ENCODE assay signal across 12 cellular contexts in the genomic region with DNA sequence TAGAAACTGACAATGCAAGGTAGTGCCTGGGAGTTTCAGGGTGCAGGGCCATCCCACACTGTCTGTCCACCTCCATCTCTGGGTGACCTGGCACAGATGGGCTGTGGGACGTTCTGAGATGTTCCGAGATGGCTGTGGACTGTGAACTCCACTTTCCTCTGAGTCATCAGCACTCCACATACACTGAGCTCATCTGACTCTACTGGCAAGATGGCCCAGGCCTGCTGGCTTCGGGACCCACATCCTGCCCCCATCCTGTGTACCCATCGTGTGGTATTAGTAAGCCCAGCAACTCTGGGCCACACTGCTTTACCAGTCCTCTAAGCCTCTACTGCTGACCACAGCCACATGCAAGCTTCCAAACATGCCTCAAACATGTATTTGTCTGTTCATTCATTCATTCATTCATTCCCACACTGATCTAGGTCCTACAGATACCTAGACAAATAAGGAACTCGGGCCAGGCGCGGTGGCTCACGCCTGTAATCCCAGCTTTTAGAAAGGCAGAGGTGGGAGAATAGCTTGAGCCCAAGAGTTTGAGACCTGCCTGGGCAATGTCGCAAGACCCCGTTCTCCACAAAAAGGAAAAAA.
DNase-seq lines count a peak whose midpoint lies in the region; ATAC-seq, FAIRE-seq and TF ChIP-seq lines count a peak whose summit lies in the region.
"Had no signal": no experiment of that assay in that cellular context is flagged by ENCODE, and none has a peak within 500 bp of the region (broad histone marks: within the 10 kb centered on the region; RNA-seq: fewer than 3 reads in every experiment).

No MANE protein-coding gene starts in this region.

- intact Hi-C loops in activated CD4-positive, alpha-beta memory T cell treated with anti-CD3 and anti-CD28 coated beads for 36 hours (cut with micrococcal nuclease): no loop called here

- no peaks in the 10 kb centered on the region for H3K36me3 ChIP-seq in bronchial epithelial cell (ENCODE audit: control insufficient read depth, insufficient read depth, low read length)

- no peak overlapping the region for H3K4me3 ChIP-seq in Jurkat, Clone E6-1 (ENCODE audit: low read length)
- no peak overlapping the region for H3K4me3 ChIP-seq in bronchial epithelial cell (ENCODE audit: low read depth, low read length)

- peak; percentile 85 for DNase-seq in Jurkat, Clone E6-1 (ENCODE audit: low read depth, low spot score)
- DNase-seq in activated CD4-positive, alpha-beta memory T cell treated with anti-CD3 and anti-CD28 coated beads for 36 hours: peak; percentile 83
- DNase-seq in bronchial epithelial cell (ENCODE audit: low read depth) (peak; percentile 20), GF-D8 (lab: John Stamatoyannopoulos, UW) (no peak), OCI-M1 (lab: John Stamatoyannopoulos, UW) (no peak)
- peak in 2 of 3 donors; percentile 9 to 27 for DNase-seq in stimulated activated CD4-positive, alpha-beta T cell treated with anti-CD3 and anti-CD28 coated beads, TNF-alpha, amount 100 ng/mL, for 1 hour (ENCODE audit: low read depth in 3 of 3, low spot score in 1 of 3)
- DNase-seq: IMR-90, NCI-H510A treated with DMSO at 0.1 percent for 48 hours had no signal

- no peaks in the 10 kb centered on the region for H3K27me3 Mint-ChIP-seq in activated CD4-positive, alpha-beta memory T cell treated with anti-CD3 and anti-CD28 coated beads for 36 hours

- H3K36me3 Mint-ChIP-seq in activated CD4-positive, alpha-beta memory T cell treated with anti-CD3 and anti-CD28 coated beads for 36 hours: no peaks in the 10 kb centered on the region

- POLR2A ChIA-PET in activated CD4-positive, alpha-beta memory T cell treated with anti-CD3 and anti-CD28 coated beads for 36 hours (lab: Charles Lee): interaction anchor here (0.7 to 1.2 kb wide), 5 partner anchors 30 to 139 kb away, joined by 3 to 4 read pairs (median 3); no protein-coding TSS in a partner anchor

- peaks cover 55% of the 10 kb centered on the region for H3K4me1 Mint-ChIP-seq in activated CD4-positive, alpha-beta memory T cell treated with anti-CD3 and anti-CD28 coated beads for 36 hours (ENCODE audit: low read depth)

- H3K4me3 Mint-ChIP-seq in activated CD4-positive, alpha-beta memory T cell treated with anti-CD3 and anti-CD28 coated beads for 36 hours: no peak overlapping the region

- no peak for FAIRE-seq in bronchial epithelial cell (lab: Jason Lieb, UNC)
- FAIRE-seq: colon, TTC549 had no signal

- H3K27me3 ChIP-seq in bronchial epithelial cell (ENCODE audit: control insufficient read depth, insufficient read depth, low read length): no peaks in the 10 kb centered on the region

- ATAC-seq in HG02885 (IDR thresholded peaks at IDR 0.05; ENCODE audit: poor library complexity, unreplicated experiment) (no peak), HG02870 (IDR thresholded peaks at IDR 0.05; ENCODE audit: unreplicated experiment) (no peak)

- no peak for TF ChIP-seq CTCF in bronchial epithelial cell (IDR thresholded peaks at IDR 0.05; ENCODE audit: insufficient read depth, low read length, severe bottlenecking)

- no peaks in the 10 kb centered on the region for H3K9me3 Mint-ChIP-seq in activated CD4-positive, alpha-beta memory T cell treated with anti-CD3 and anti-CD28 coated beads for 36 hours

- H3K27ac Mint-ChIP-seq in activated CD4-positive, alpha-beta memory T cell treated with anti-CD3 and anti-CD28 coated beads for 36 hours: peak overlapping the region; percentile 71

- CTCF ChIA-PET in activated CD4-positive, alpha-beta memory T cell treated with anti-CD3 and anti-CD28 coated beads for 36 hours (lab: Charles Lee): interaction anchor here (1.5 kb wide), 1 partner anchor 139 kb away, joined by 6 read pairs; no protein-coding TSS in a partner anchor

Comparison
In these comparisons a context has a peak if more than half of its experiments do, and no peak if none do; other contexts are left out.
1. DNase-seq: peak in Jurkat, Clone E6-1 (single experiment), activated CD4-positive, alpha-beta memory T cell treated with anti-CD3 and anti-CD28 coated beads for 36 hours (single experiment), bronchial epithelial cell (single experiment) and stimulated activated CD4-positive, alpha-beta T cell treated with anti-CD3 and anti-CD28 coated beads, TNF-alpha, amount 100 ng/mL, for 1 hour (2 of 3); none in GF-D8 (single experiment) and OCI-M1 (single experiment).